ENCODE assay signal across 13 cellular contexts in the genomic region with DNA sequence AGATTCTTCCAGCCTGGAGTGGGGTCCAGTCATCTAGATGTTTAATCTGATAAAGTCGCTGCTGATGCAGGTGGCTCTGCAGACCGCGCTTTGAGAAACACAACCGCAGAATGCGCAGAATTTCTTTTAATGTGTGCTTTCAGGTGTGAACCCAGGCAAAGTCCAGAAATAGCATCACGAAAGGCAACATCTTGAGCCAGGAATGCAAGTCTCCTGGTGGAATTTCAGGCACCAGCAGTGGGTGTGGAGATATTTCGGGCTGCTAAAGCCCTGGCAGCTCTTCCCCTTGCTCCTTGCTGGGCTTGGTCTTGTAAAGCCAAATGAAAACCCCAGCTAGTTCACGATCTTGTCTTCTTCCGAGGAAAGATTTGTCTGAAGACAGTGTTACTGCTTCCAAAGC.
DNase-seq lines count a peak whose midpoint lies in the region; ATAC-seq, FAIRE-seq and TF ChIP-seq lines count a peak whose summit lies in the region.
"Had no signal": no experiment of that assay in that cellular context is flagged by ENCODE, and none has a peak within 500 bp of the region (broad histone marks: within the 10 kb centered on the region; RNA-seq: fewer than 3 reads in every experiment).

No MANE protein-coding gene starts in this region.

- ATAC-seq in GM23338 (peak; percentile 57), left lung (peak; percentile 47), HG03460 (IDR thresholded peaks at IDR 0.05; ENCODE audit: unreplicated experiment) (no peak), HG03378 (IDR thresholded peaks at IDR 0.05; ENCODE audit: unreplicated experiment) (no peak)

- H3K4me3 ChIP-seq in GM23338 (no peak overlapping the region), dorsolateral prefrontal cortex (peak overlapping the region; percentile 18 to 71 (median 47)), left lung (no peak overlapping the region), suprapubic skin (peak overlapping the region; percentile 33)

- intact Hi-C loops in dorsolateral prefrontal cortex (cut with DNase I) (no loop called here), left lung (cut with DNase I) (no loop called here)

- H3K9me2 ChIP-seq in GM23338 (ENCODE audit: insufficient read depth) = no peaks in the 10 kb centered on the region

- H3K27me3 Mint-ChIP-seq in GM23338 (ENCODE audit: insufficient read depth, low read depth, poor library complexity) = no peaks in the 10 kb centered on the region

- no peak for TF ChIP-seq CTCF in GM23338 (conservative IDR thresholded peaks at IDR 0.05; ENCODE audit: low read depth in 2 of 2)
- TF ChIP-seq CTCF in dorsolateral prefrontal cortex (IDR thresholded peaks at IDR 0.05 in 54 of 56, conservative IDR thresholded peaks at IDR 0.05 in 2 of 56; ENCODE audit: low read depth in 1 of 56, partially characterized antibody in 56 of 56) = no peak
- no peak for TF ChIP-seq CTCF in left lung (IDR thresholded peaks at IDR 0.05)
- TF ChIP-seq CTCF in suprapubic skin (IDR thresholded peaks at IDR 0.05) = no peak

- no peaks in the 10 kb centered on the region for H3K36me3 ChIP-seq in GM23338 (ENCODE audit: insufficient read depth)
- no peaks in the 10 kb centered on the region for H3K36me3 ChIP-seq in left lung
- H3K36me3 ChIP-seq in suprapubic skin = no peaks in the 10 kb centered on the region

- no peaks in the 10 kb centered on the region for H3K9me3 Mint-ChIP-seq in GM23338
- H3K9me3 Mint-ChIP-seq: activated B cell treated with CpG ODN at 0.5 μM for 24 hours had no signal

- H3K4me1 ChIP-seq in GM23338 (ENCODE audit: insufficient read depth) (peaks cover 8% of the 10 kb centered on the region), left lung (no peaks in the 10 kb centered on the region), suprapubic skin (no peaks in the 10 kb centered on the region)

- FAIRE-seq in GM19239 (lab: Jason Lieb, UNC) = no peak
- FAIRE-seq: islet of Langerhans had no signal

- H2AFZ ChIP-seq in GM23338 = peak overlapping the region; percentile 95

- WGBS in suprapubic skin = 65% methylated on average over 9 of the region's 9 CpGs

- no peaks in the 10 kb centered on the region for H3K79me2 ChIP-seq in GM23338 (replicated peaks; ENCODE audit: insufficient read depth)

- no peak overlapping the region for H3K4me3 Mint-ChIP-seq in GM23338
- H3K4me3 Mint-ChIP-seq: activated B cell treated with CpG ODN at 0.5 μM for 24 hours had no signal

- peaks cover 8% of the 10 kb centered on the region for H3K4me1 Mint-ChIP-seq in GM23338
- H3K4me1 Mint-ChIP-seq: activated B cell treated with CpG ODN at 0.5 μM for 24 hours had no signal

- no peaks in the 10 kb centered on the region for H3K36me3 Mint-ChIP-seq in GM23338 (ENCODE audit: low read depth)

- H3K27me3 ChIP-seq in GM23338 (ENCODE audit: insufficient read depth) = no peaks in the 10 kb centered on the region
- H3K27me3 ChIP-seq in dorsolateral prefrontal cortex = no peaks in the 10 kb centered on the region
- H3K27me3 ChIP-seq in left lung = no peaks in the 10 kb centered on the region
- no peaks in the 10 kb centered on the region for H3K27me3 ChIP-seq in suprapubic skin

- TF ChIP-seq POLR2A in suprapubic skin (IDR thresholded peaks at IDR 0.05) = no peak

- H3K27ac ChIP-seq in GM23338 (ENCODE audit: low read depth) (peak overlapping the region; percentile 80; the same call in 1 of the 2 replicates), dorsolateral prefrontal cortex (peak overlapping the region in 58 of 59 donors; percentile 37 to 97 (median 86)), left lung (no peak overlapping the region), suprapubic skin (no peak overlapping the region)

- no peak for TF ChIP-seq EP300 in suprapubic skin (IDR thresholded peaks at IDR 0.05)

- DNase-seq in GM23338 (ENCODE audit: low spot score) = peak; percentile 26
- peak in 4 of 10 donors; percentile 15 to 81 (median 29) for DNase-seq in dorsolateral prefrontal cortex
- DNase-seq in left lung = no peak
- no peak for DNase-seq in suprapubic skin (ENCODE audit: low spot score in 2 of 2)
- no peak for DNase-seq in GM19239 (ENCODE audit: insufficient read length, low spot score)
- DNase-seq in activated CD4-positive, alpha-beta T cell treated with anti-CD3 and anti-CD28 coated beads, Interleukin-2, amount 50 U/mL, for 1 hour = no peak
- DNase-seq: activated B cell treated with CpG ODN at 0.5 μM for 24 hours; DMS153; effector CD4-positive, alpha-beta T cell; NCI-H2081 treated with DMSO at 0.1 percent for 48 hours had no signal

- H3K27ac Mint-ChIP-seq in GM23338 = no peak overlapping the region
- H3K27ac Mint-ChIP-seq: activated B cell treated with CpG ODN at 0.5 μM for 24 hours had no signal

- no peaks in the 10 kb centered on the region for H4K20me1 ChIP-seq in GM23338 (replicated peaks; ENCODE audit: insufficient read depth)

- 0 out of 2 replicates have a peak overlapping the region, but pooled peaks have one; percentile 28 for H3K4me2 ChIP-seq in GM23338

- no peaks in the 10 kb centered on the region for H3K9me3 ChIP-seq in left lung
- no peaks in the 10 kb centered on the region for H3K9me3 ChIP-seq in suprapubic skin

- no peaks in the 10 kb centered on the region for H3F3A ChIP-seq in GM23338 (replicated peaks; ENCODE audit: low read depth)

TF ChIP-seq in GM23338, 12 proteins besides CTCF, POLR2A, EP300 and RAD21:
- no peak for TF ChIP-seq ZNF331 (CRISPR knock-in tag; IDR thresholded peaks at IDR 0.05; ENCODE audit: low read depth)

Comparison
In these comparisons a context has a peak if more than half of its experiments do, and no peak if none do; other contexts are left out.
1. ATAC-seq: peak in GM23338 (single experiment) and left lung (single experiment); none in HG03460 (single experiment) and HG03378 (single experiment).
2. H3K27ac ChIP-seq: peak in GM23338 (single experiment) and dorsolateral prefrontal cortex (58 of 59); none in left lung (0 of 2) and suprapubic skin (single experiment).
3. H3K4me3 ChIP-seq: peak in dorsolateral prefrontal cortex (59 of 59) and suprapubic skin (single experiment); none in GM23338 (single experiment) and left lung (0 of 2).